ENCODE assay signal across 8 cellular contexts in the genomic region with DNA sequence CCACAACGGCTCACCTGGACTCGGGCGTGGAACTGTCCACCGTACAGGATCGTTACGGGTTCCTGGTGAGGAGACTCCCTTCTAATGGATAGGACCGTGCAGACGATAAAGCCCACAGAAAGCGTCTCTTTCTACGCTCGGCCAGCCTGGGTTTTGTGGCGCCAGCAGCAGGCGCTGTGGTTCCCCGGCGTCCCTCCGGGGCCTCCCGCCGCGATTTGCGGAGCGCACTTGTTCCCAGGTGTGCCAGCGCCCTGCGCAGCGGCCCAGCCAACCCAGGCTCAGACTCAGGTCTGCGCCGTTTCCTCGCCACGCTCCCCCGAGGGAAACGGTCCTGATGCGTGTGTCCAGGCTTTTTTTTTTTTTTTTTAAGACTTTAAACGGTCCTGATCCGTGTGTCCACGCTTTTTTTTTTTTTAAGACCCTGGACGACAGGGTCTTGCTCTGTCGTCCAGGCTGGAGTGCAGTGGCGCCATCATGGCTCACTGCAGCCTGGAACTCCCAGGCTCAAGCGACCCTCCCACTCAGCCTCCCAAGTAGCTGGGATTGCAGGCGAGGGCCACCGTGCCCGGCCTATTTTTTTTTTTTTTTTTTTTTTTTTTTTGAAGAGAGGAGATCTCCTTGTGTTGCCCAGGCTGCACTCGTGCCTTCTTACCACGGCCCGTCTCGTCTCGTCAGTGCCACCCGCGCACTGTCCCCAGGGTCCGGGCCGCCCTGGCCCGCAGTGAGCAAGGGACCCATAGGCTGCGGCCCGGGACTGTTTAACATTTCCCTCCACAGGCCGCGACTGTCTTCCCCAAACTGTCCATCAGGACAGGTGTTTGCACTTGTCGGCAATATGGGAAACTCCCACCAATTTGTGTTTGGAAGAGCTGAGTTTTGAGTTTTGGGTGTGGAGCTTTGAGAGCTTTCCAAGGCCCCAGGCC. TPM values are rescaled to one million over a fixed set of nuclear protein-coding genes. Genes with fewer than 3 reads are reported as not detected.
DNase-seq lines count a peak whose midpoint lies in the region; ATAC-seq, FAIRE-seq and TF ChIP-seq lines count a peak whose summit lies in the region.

No MANE protein-coding gene starts in this region.

- H3K36me3 Mint-ChIP-seq in activated T-helper 2 cell treated with anti-CD3 and anti-CD28 coated beads, Interferon-gamma antibody, Interleukin-2, Interleukin-4, amounts not matched to agents 10 μg/mL and 5 μg/mL and 100 μg/mL, durations not matched to agents 14 hours and 24 hours and 36 hours (ENCODE audit: low read depth): no peaks in the 10 kb centered on the region

- TF ChIP-seq EP300 in HepG2 (IDR thresholded peaks at IDR 0.05; ENCODE audit: low read depth in 2 of 2, low read length in 2 of 2): no peak
- no peak for TF ChIP-seq EP300 in HepG2 (CRISPR knock-in tag; IDR thresholded peaks at IDR 0.05; ENCODE audit: borderline replicate concordance)

- H3K4me3 Mint-ChIP-seq in activated T-helper 2 cell treated with anti-CD3 and anti-CD28 coated beads, Interferon-gamma antibody, Interleukin-2, Interleukin-4, amounts not matched to agents 10 μg/mL and 5 μg/mL and 100 μg/mL, durations not matched to agents 14 hours and 24 hours and 36 hours (ENCODE audit: low read depth): no peak overlapping the region

- H3K9me3 ChIP-seq in HepG2 (ENCODE audit: low read length) (no peaks in the 10 kb centered on the region), aorta (ENCODE audit: control insufficient read depth, low read length) (no peaks in the 10 kb centered on the region)

- POLR2A ChIA-PET in HepG2 (lab: Yijun Ruan, JAX): no interaction called here

- no peak overlapping the region for H2AFZ ChIP-seq in HepG2 (ENCODE audit: low read length)

- in situ Hi-C loops in HepG2 (cut with HindIII; ENCODE audit: extremely low pct_ligation_motif_present, low pct_unique_long_range_greater_than_20kb): no loop called here

- H3K79me2 ChIP-seq in HepG2 (ENCODE audit: insufficient read depth, low read length): no peaks in the 10 kb centered on the region

- no peaks in the 10 kb centered on the region for H3K9me3 Mint-ChIP-seq in activated T-helper 2 cell treated with anti-CD3 and anti-CD28 coated beads, Interferon-gamma antibody, Interleukin-2, Interleukin-4, amounts not matched to agents 10 μg/mL and 5 μg/mL and 100 μg/mL, durations not matched to agents 14 hours and 24 hours and 36 hours

- no peak overlapping the region for H3K27ac Mint-ChIP-seq in activated T-helper 2 cell treated with anti-CD3 and anti-CD28 coated beads, Interferon-gamma antibody, Interleukin-2, Interleukin-4, amounts not matched to agents 10 μg/mL and 5 μg/mL and 100 μg/mL, durations not matched to agents 14 hours and 24 hours and 36 hours

- TF ChIP-seq RAD21 in HepG2 (CRISPR knock-in tag; IDR thresholded peaks at IDR 0.05): peak; percentile 42; the same call in 1 of the 2 replicates

- H3K4me2 ChIP-seq in HepG2 (ENCODE audit: low read depth, low read length): peak overlapping the region; percentile 84

- H3K4me3 ChIP-seq in HL-60 (replicated peaks; ENCODE audit: insufficient read depth, low read length): no peak overlapping the region
- peak overlapping the region; percentile 23 to 58 (median 40) for H3K4me3 ChIP-seq in HepG2 (replicated peaks in 1 of 3; ENCODE audit: insufficient read depth in 1 of 3, low read depth in 2 of 3, low read length in 3 of 3)
- no peak overlapping the region for H3K4me3 ChIP-seq in aorta (ENCODE audit: low read length in 2 of 2)

- H4K20me1 ChIP-seq in HepG2 (ENCODE audit: insufficient read depth, low read length): no peaks in the 10 kb centered on the region

- H3K27ac ChIP-seq in HL-60 (replicated peaks) (no peak overlapping the region), HepG2 (ENCODE audit: extremely low read length, insufficient read depth, low read length) (no peak overlapping the region), aorta (ENCODE audit: low read depth in 1 of 2, low read length in 2 of 2) (no peak overlapping the region)

- intact Hi-C loops in activated T-helper 2 cell treated with anti-CD3 and anti-CD28 coated beads, Interferon-gamma antibody, Interleukin-2, Interleukin-4, amounts not matched to agents 10 μg/mL and 5 μg/mL and 100 μg/mL, durations not matched to agents 14 hours and 24 hours and 36 hours (cut with micrococcal nuclease): no loop called here
- intact Hi-C loops in HepG2 (cut with micrococcal nuclease; ENCODE audit: unreplicated experiment): loop anchor here (2.0 kb wide), 1 partner anchor 26 kb away; no protein-coding TSS in a partner anchor
- intact Hi-C loops in aorta (cut with DNase I): no loop called here

- peaks cover 54% of the 10 kb centered on the region for H3K27me3 Mint-ChIP-seq in activated T-helper 2 cell treated with anti-CD3 and anti-CD28 coated beads, Interferon-gamma antibody, Interleukin-2, Interleukin-4, amounts not matched to agents 10 μg/mL and 5 μg/mL and 100 μg/mL, durations not matched to agents 14 hours and 24 hours and 36 hours (ENCODE audit: low read depth)

- 30% methylated on average over 49 of the region's 56 CpGs for WGBS in HepG2 (ENCODE audit: low lambda C conversion rate)
- WGBS in aorta, 2 donors: 33 to 34% methylated on average over 55 to 56 of the region's 56 CpGs

- ATAC-seq in HepG2 (peak; percentile 98), GM18520 (IDR thresholded peaks at IDR 0.05; ENCODE audit: unreplicated experiment) (no peak), HG02642 (IDR thresholded peaks at IDR 0.05; ENCODE audit: poor library complexity, unreplicated experiment) (no peak), aorta (ENCODE audit: low FRiP score) (no peak)

- peaks cover 11% of the 10 kb centered on the region for H3K4me1 ChIP-seq in HepG2 (ENCODE audit: insufficient read depth, low read length)
- no peaks in the 10 kb centered on the region for H3K4me1 ChIP-seq in aorta (ENCODE audit: control insufficient read depth in 1 of 2, insufficient read depth in 2 of 2, low read length in 2 of 2)

- FAIRE-seq in HepG2 (lab: Jason Lieb, UNC): peak; percentile 26

- DNase-seq in COLO668 (lab: John Stamatoyannopoulos, UW; ENCODE audit: unreplicated experiment): peak; percentile 89
- peak in 1 of 2 experiments; percentile 40 for DNase-seq in HL-60 (ENCODE audit: low read depth in 1 of 2, low spot score in 1 of 2)
- peak; percentile 26 for DNase-seq in activated T-helper 2 cell treated with anti-CD3 and anti-CD28 coated beads, Interferon-gamma antibody, Interleukin-2, Interleukin-4, amounts not matched to agents 10 μg/mL and 5 μg/mL and 100 μg/mL, durations not matched to agents 14 hours and 24 hours and 36 hours (ENCODE audit: low spot score)
- peak; percentile 37 for DNase-seq in HepG2 (ENCODE audit: low spot score)
- no peak for DNase-seq in DMS79 treated with DMSO at 0.1 percent for 48 hours (lab: John Stamatoyannopoulos, UW)
- DNase-seq in aorta: no peak

- no TSS peak for BruUV-seq in HepG2 (replicated peaks; lab: Mats Ljungman, UMichigan)

- no peaks in the 10 kb centered on the region for H3K27me3 ChIP-seq in HL-60 (ENCODE audit: insufficient read depth, poor library complexity, severe bottlenecking)
- peaks cover 0 to 11% of the 10 kb centered on the region in 2 experiments; a peak in 4 of 5 replicates for H3K27me3 ChIP-seq in HepG2 (ENCODE audit: control insufficient read depth in 1 of 2, insufficient read depth in 2 of 2, low read length in 2 of 2)
- H3K27me3 ChIP-seq in aorta (ENCODE audit: control insufficient read depth in 1 of 2, insufficient read depth in 2 of 2, low read length in 1 of 2): peaks cover 0 to 1% of the 10 kb centered on the region in 2 donors

- no peaks in the 10 kb centered on the region for H3K4me1 Mint-ChIP-seq in activated T-helper 2 cell treated with anti-CD3 and anti-CD28 coated beads, Interferon-gamma antibody, Interleukin-2, Interleukin-4, amounts not matched to agents 10 μg/mL and 5 μg/mL and 100 μg/mL, durations not matched to agents 14 hours and 24 hours and 36 hours (ENCODE audit: low read depth)

- no peak overlapping the region for H3K9ac ChIP-seq in HepG2 (ENCODE audit: insufficient read depth, low read depth, low read length)

- TF ChIP-seq POLR2A in HepG2 (IDR thresholded peaks at IDR 0.05; ENCODE audit: insufficient read depth in 1 of 2, low read depth in 2 of 2, low read length in 2 of 2): no peak

- TF ChIP-seq CTCF in HL-60 (IDR thresholded peaks at IDR 0.05; ENCODE audit: insufficient read depth, low read length) (peak; percentile 10), HepG2 (CRISPR knock-in tag; IDR thresholded peaks at IDR 0.05) (peak; percentile 89)

- H3K36me3 ChIP-seq in HepG2 (replicated peaks in 1 of 2; ENCODE audit: control insufficient read depth in 1 of 2, insufficient read depth in 2 of 2, low read length in 2 of 2): no peaks in the 10 kb centered on the region
- H3K36me3 ChIP-seq in aorta (ENCODE audit: control insufficient read depth in 1 of 2, insufficient read depth in 2 of 2, low read length in 1 of 2): no peaks in the 10 kb centered on the region

- CTCF ChIA-PET in HepG2 (lab: Yijun Ruan, JAX; ENCODE audit: low intra/inter-chr PET ratio, low total read pairs): interaction anchor here (0.7 kb wide), 1 partner anchor 27 kb away, joined by 3 read pairs; no protein-coding TSS in a partner anchor

RNA-seq across cellular contexts. Expression of gene GJA3, which starts 23.8 kb away (rescaled TPM):
- total RNA-seq in activated T-helper 2 cell treated with anti-CD3 and anti-CD28 coated beads, Interferon-gamma antibody, Interleukin-2, Interleukin-4, amounts not matched to agents 10 μg/mL and 5 μg/mL and 100 μg/mL, durations not matched to agents 14 hours and 24 hours and 36 hours: 0.05 and 0.07 TPM in 2 replicates
- total RNA-seq in HepG2 (2016; rRNA removed; fragmentation: Illumina TruSeq; extraction: Trizol): 0.03 and 0.04 TPM in 2 replicates
- total RNA-seq in HepG2 (2016; cell fraction: cytosol; rRNA removed; fragmentation: Illumina TruSeq; extraction: Trizol; ENCODE audit: low read depth): under 0.01 TPM in 1 of 2 replicates, not detected in the other
- total RNA-seq in HepG2 (2016; cell fraction: insoluble cytoplasmic fraction; rRNA removed; fragmentation: Illumina TruSeq; extraction: Trizol): not detected in 2 replicates
- not detected in 2 replicates for total RNA-seq in HepG2 (2016; cell fraction: membrane; rRNA removed; fragmentation: Illumina TruSeq; extraction: Trizol)
- not detected in 2 replicates for total RNA-seq in HepG2 (2016; cell fraction: nucleus; rRNA removed; fragmentation: Illumina TruSeq; extraction: Trizol)
- polyA plus RNA-seq in HepG2 (2011; rRNA removed): 0.01 and 0.04 TPM in 2 replicates
- polyA plus RNA-seq in HepG2 (2011; cell fraction: cytosol; rRNA removed): 0.01 TPM in 1 of 2 replicates, not detected in the other
- not detected in 2 replicates for polyA plus RNA-seq in HepG2 (2011; cell fraction: nucleus; rRNA removed)
- 0.04 TPM in 1 of 2 replicates, not detected in the other for polyA plus RNA-seq in HepG2 (2012)
- polyA plus RNA-seq in HepG2 (2016; cell fraction: cytosol; fragmentation: Illumina TruSeq; extraction: Trizol; ENCODE audit: low read depth): not detected in 2 replicates
- not detected in 2 replicates for polyA plus RNA-seq in HepG2 (2016; cell fraction: insoluble cytoplasmic fraction; fragmentation: Illumina TruSeq; extraction: Trizol; ENCODE audit: low read depth)
- not detected in 2 replicates for polyA plus RNA-seq in HepG2 (2016; cell fraction: membrane; fragmentation: Illumina TruSeq; extraction: Trizol; ENCODE audit: low read depth)
- not detected in 2 replicates for polyA plus RNA-seq in HepG2 (2016; cell fraction: nucleus; fragmentation: Illumina TruSeq; extraction: Trizol; ENCODE audit: insufficient read depth, low read depth)
- polyA minus RNA-seq in HepG2 (2011; rRNA and poly(A)+ RNA removed; ENCODE audit: low replicate concordance): 0.02 TPM in 1 of 2 replicates, not detected in the other
- polyA minus RNA-seq in HepG2 (2011; cell fraction: cytosol; rRNA and poly(A)+ RNA removed): 0.10 TPM in 1 of 2 replicates, not detected in the other
- polyA minus RNA-seq in HepG2 (2011; cell fraction: nucleus; rRNA and poly(A)+ RNA removed): not detected in 2 replicates
- under 1 TPM; 0.19 to 0.42 TPM for total RNA-seq in aorta
- under 1 TPM in 1 of 2 donors, not detected in 1; 0.03 TPM for polyA plus RNA-seq in aorta

RNA-seq across cellular contexts. Expression of gene GJB2, which starts 55.7 kb away (rescaled TPM):
- 2.3 and 2.7 TPM in 2 replicates for total RNA-seq in activated T-helper 2 cell treated with anti-CD3 and anti-CD28 coated beads, Interferon-gamma antibody, Interleukin-2, Interleukin-4, amounts not matched to agents 10 μg/mL and 5 μg/mL and 100 μg/mL, durations not matched to agents 14 hours and 24 hours and 36 hours
- total RNA-seq in HepG2 (2016; rRNA removed; fragmentation: Illumina TruSeq; extraction: Trizol) (0.18 TPM in 1 of 2 replicates, not detected in the other), aorta (1 to 10 TPM in 1 of 2 donors, under 1 TPM in 1; 0.23 to 3.3 TPM)
- total RNA-seq in HepG2 (2016; cell fraction: cytosol; rRNA removed; fragmentation: Illumina TruSeq; extraction: Trizol; ENCODE audit: low read depth): not detected in 2 replicates
- total RNA-seq in HepG2 (2016; cell fraction: insoluble cytoplasmic fraction; rRNA removed; fragmentation: Illumina TruSeq; extraction: Trizol): 0.19 TPM in 1 of 2 replicates, not detected in the other
- total RNA-seq in HepG2 (2016; cell fraction: membrane; rRNA removed; fragmentation: Illumina TruSeq; extraction: Trizol): 0.07 TPM in 1 of 2 replicates, not detected in the other
- total RNA-seq in HepG2 (2016; cell fraction: nucleus; rRNA removed; fragmentation: Illumina TruSeq; extraction: Trizol): 0.16 TPM in 1 of 2 replicates, not detected in the other
- polyA plus RNA-seq in HepG2 (2011; rRNA removed) (0.08 and 0.15 TPM in 2 replicates), aorta (under 1 TPM; 0.28 to 0.88 TPM)
- polyA plus RNA-seq in HepG2 (2011; cell fraction: cytosol; rRNA removed): 0.09 and 0.15 TPM in 2 replicates
- not detected in 2 replicates for polyA plus RNA-seq in HepG2 (2011; cell fraction: nucleus; rRNA removed)
- 0.08 and 0.20 TPM in 2 replicates for polyA plus RNA-seq in HepG2 (2012)
- polyA plus RNA-seq in HepG2 (2016; cell fraction: cytosol; fragmentation: Illumina TruSeq; extraction: Trizol; ENCODE audit: low read depth): 0.09 TPM in 1 of 2 replicates, not detected in the other
- 0.13 and 0.16 TPM in 2 replicates for polyA plus RNA-seq in HepG2 (2016; cell fraction: insoluble cytoplasmic fraction; fragmentation: Illumina TruSeq; extraction: Trizol; ENCODE audit: low read depth)
- 0.12 and 0.13 TPM in 2 replicates for polyA plus RNA-seq in HepG2 (2016; cell fraction: membrane; fragmentation: Illumina TruSeq; extraction: Trizol; ENCODE audit: low read depth)
- polyA plus RNA-seq in HepG2 (2016; cell fraction: nucleus; fragmentation: Illumina TruSeq; extraction: Trizol; ENCODE audit: insufficient read depth, low read depth): 0.21 and 0.39 TPM in 2 replicates
- polyA minus RNA-seq in HepG2 (2011; rRNA and poly(A)+ RNA removed; ENCODE audit: low replicate concordance): 0.14 and 0.44 TPM in 2 replicates
- not detected in 2 replicates for polyA minus RNA-seq in HepG2 (2011; cell fraction: cytosol; rRNA and poly(A)+ RNA removed)
- polyA minus RNA-seq in HepG2 (2011; cell fraction: nucleus; rRNA and poly(A)+ RNA removed): not detected in 2 replicates

Comparison
In these comparisons a context has a peak if more than half of its experiments do, and no peak if none do; other contexts are left out.
1. DNase-seq: peak in COLO668 (single experiment), activated T-helper 2 cell treated with anti-CD3 and anti-CD28 coated beads, Interferon-gamma antibody, Interleukin-2, Interleukin-4, amounts not matched to agents 10 μg/mL and 5 μg/mL and 100 μg/mL, durations not matched to agents 14 hours and 24 hours and 36 hours (single experiment) and HepG2 (single experiment); none in DMS79 treated with DMSO at 0.1 percent for 48 hours (single experiment) and aorta (0 of 2).
2. H3K4me3 ChIP-seq: peak in HepG2 (3 of 3); none in HL-60 (single experiment) and aorta (0 of 2).